ENCODE assay signal across 1 cellular context in the genomic region with DNA sequence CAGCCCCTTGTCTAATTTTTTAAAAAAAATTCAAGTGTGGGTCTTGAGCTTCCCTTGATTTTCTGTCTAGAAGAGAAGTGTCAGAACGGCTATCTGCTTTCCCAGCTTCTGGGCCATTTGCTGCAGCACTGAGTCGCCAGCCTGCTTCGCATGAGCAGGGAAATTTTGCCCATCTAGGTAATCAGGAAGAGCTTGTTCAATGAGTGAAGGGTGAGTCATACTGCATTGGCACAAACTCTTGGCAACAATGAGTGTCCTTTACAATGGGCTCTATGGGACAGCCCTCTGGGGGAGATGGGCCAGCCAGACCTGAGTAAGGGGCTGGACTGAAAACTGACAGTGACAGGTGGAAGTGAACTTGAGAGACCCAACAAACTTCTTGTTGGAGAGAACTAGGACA.
TF ChIP-seq lines count a peak whose summit lies in the region.

No MANE protein-coding gene starts in this region.

TF ChIP-seq in HepG2, 621 proteins besides CTCF, POLR2A, EP300 and RAD21:
- TF ChIP-seq FOSL2 (CRISPR knock-in tag; IDR thresholded peaks at IDR 0.05) (peak; percentile 78), ZNF746 (CRISPR knock-in tag; IDR thresholded peaks at IDR 0.05) (no peak)
